In genomic region chr2:240051697-240052096, GRCh38 we compare ENCODE assay signal across 1 cellular context.
TF ChIP-seq lines count a peak whose summit lies in the region.

No MANE protein-coding gene starts in this region.

TF ChIP-seq in GM23338, 12 proteins besides CTCF, POLR2A, EP300 and RAD21 (continued from another document):
- TF ChIP-seq REST (IDR thresholded peaks at IDR 0.05; ENCODE audit: unreplicated experiment) (no peak), JUNB (IDR thresholded peaks at IDR 0.05; ENCODE audit: unreplicated experiment) (no peak), NANOG (IDR thresholded peaks at IDR 0.05; ENCODE audit: borderline replicate concordance) (no peak), STAT1 (IDR thresholded peaks at IDR 0.05; ENCODE audit: unreplicated experiment) (no peak), ETS1 (IDR thresholded peaks at IDR 0.05) (no peak), POLR2AphosphoS5 (IDR thresholded peaks at IDR 0.05; ENCODE audit: low read depth) (no peak)
